In the genomic region with DNA sequence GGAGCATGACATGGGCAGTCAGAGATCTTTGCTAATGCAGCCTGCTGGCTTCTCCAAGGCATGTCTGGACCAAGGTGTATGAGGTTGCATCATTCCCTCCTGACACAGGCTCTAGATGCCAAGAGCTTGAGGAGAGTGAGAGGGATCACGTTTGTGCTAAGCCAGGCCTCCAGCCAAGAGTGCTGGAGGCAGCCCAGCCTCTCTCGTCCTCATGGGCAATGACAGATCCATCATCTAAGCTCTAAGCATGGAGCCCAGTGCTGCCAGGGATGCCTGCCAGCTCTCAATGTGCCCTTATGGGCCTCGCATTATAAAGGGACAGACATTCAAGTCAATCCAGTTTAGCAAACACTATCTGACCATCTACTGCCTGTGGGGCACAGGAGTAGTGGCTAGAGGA, we compare ENCODE assay signal across 1 cellular context.
TF ChIP-seq lines count a peak whose summit lies in the region.

No MANE protein-coding gene starts in this region.

TF ChIP-seq in H1, 55 proteins besides CTCF, POLR2A, EP300 and RAD21 (continued from another document):
- TF ChIP-seq, protein P1, sequence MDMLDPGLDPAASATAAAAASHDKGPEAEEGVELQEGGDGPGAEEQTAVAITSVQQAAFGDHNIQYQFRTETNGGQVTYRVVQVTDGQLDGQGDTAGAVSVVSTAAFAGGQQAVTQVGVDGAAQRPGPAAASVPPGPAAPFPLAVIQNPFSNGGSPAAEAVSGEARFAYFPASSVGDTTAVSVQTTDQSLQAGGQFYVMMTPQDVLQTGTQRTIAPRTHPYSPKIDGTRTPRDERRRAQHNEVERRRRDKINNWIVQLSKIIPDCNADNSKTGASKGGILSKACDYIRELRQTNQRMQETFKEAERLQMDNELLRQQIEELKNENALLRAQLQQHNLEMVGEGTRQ (IDR thresholded peaks at IDR 0.05; ENCODE audit: low read length), result no peak
- TF ChIP-seq TEAD4 (IDR thresholded peaks at IDR 0.05; ENCODE audit: low read depth, low read length) (no peak), CBX5 (IDR thresholded peaks at IDR 0.05; ENCODE audit: low read depth, low read length) (no peak)
